Comparison of ENCODE assay signal across 7 cellular contexts in genomic region chr5:177300971-177301370, GRCh38. TPM values are rescaled to one million over a fixed set of nuclear protein-coding genes. Genes with fewer than 3 reads are reported as not detected.
DNase-seq lines count a peak whose midpoint lies in the region; ATAC-seq lines count a peak whose summit lies in the region.
"Had no signal": no experiment of that assay in that cellular context is flagged by ENCODE, and none has a peak within 500 bp of the region (broad histone marks: within the 10 kb centered on the region; RNA-seq: fewer than 3 reads in every experiment).

No MANE protein-coding gene starts in this region.

- H3K27me3 ChIP-seq in esophagus (ENCODE audit: control insufficient read depth in 1 of 2, insufficient read depth in 2 of 2, low read length in 2 of 2): no peaks in the 10 kb centered on the region
- no peaks in the 10 kb centered on the region for H3K27me3 ChIP-seq in thymus (ENCODE audit: control insufficient read depth, insufficient read depth)

- peaks cover 0 to 8% of the 10 kb centered on the region in 2 donors for H3K36me3 Mint-ChIP-seq in activated T-cell treated with anti-CD3 and anti-CD28 coated beads, Interleukin-2, amount 50 U/mL, for 72 hours (ENCODE audit: insufficient read depth in 2 of 2)

- no peaks in the 10 kb centered on the region for H3K27me3 Mint-ChIP-seq in activated T-cell treated with anti-CD3 and anti-CD28 coated beads, Interleukin-2, amount 50 U/mL, for 72 hours (ENCODE audit: low read depth)

- no peaks in the 10 kb centered on the region for H3K9me3 Mint-ChIP-seq in activated T-cell treated with anti-CD3 and anti-CD28 coated beads, Interleukin-2, amount 50 U/mL, for 72 hours

- H3K4me3 ChIP-seq in esophagus (ENCODE audit: low read depth in 1 of 2, low read length in 2 of 2): no peak overlapping the region
- no peak overlapping the region for H3K4me3 ChIP-seq in thymus (ENCODE audit: low read length)

- H3K9me3 ChIP-seq in esophagus (ENCODE audit: control insufficient read depth in 2 of 2, insufficient read depth in 1 of 2, low read depth in 1 of 2, low read length in 1 of 2): no peaks in the 10 kb centered on the region
- H3K9me3 ChIP-seq in thymus (ENCODE audit: control insufficient read depth): no peaks in the 10 kb centered on the region

- H3K4me1 Mint-ChIP-seq in activated T-cell treated with anti-CD3 and anti-CD28 coated beads, Interleukin-2, amount 50 U/mL, for 72 hours (ENCODE audit: low read depth): peaks cover 70% of the 10 kb centered on the region

- peak overlapping the region; percentile 54 to 76 for H3K4me3 Mint-ChIP-seq in activated T-cell treated with anti-CD3 and anti-CD28 coated beads, Interleukin-2, amount 50 U/mL, for 72 hours

- H3K4me1 ChIP-seq in esophagus (ENCODE audit: control insufficient read depth in 2 of 2, insufficient read depth in 2 of 2, low read length in 1 of 2): peaks cover 6 to 15% of the 10 kb centered on the region in 2 donors
- H3K4me1 ChIP-seq in thymus (ENCODE audit: control insufficient read depth, insufficient read depth, low read length): peaks cover 32% of the 10 kb centered on the region

- H3K27ac ChIP-seq in esophagus (ENCODE audit: low read depth in 2 of 2, low read length in 1 of 2): peak overlapping the region; percentile 88 to 99
- H3K27ac ChIP-seq in thymus (ENCODE audit: low read depth): peak overlapping the region; percentile 3

- DNase-seq in activated T-cell treated with anti-CD3 and anti-CD28 coated beads, Interleukin-2, amount 50 U/mL, for 72 hours: no peak
- DNase-seq in activated T-cell treated with anti-CD3 and anti-CD28 coated beads, Interleukin-2, amount 50 U/mL, for 48 hours: no peak
- DNase-seq in NK-92 treated with Interleukin-12 subunit alpha and Interleukin-12 subunit beta, amount 100 ng/mL, for 24 hours (lab: John Stamatoyannopoulos, UW): no peak
- DNase-seq in effector CD8-positive, alpha-beta T cell (lab: John Stamatoyannopoulos, UW): no peak
- DNase-seq: NCI-H82 had no signal

- no peak for ATAC-seq in activated T-cell treated with anti-CD3 and anti-CD28 coated beads, Interleukin-2, amount 50 U/mL, for 72 hours (replicated peaks in 1 of 2)

- WGBS in esophagus, 2 donors: 72 to 80% methylated on average over 2 of the region's 2 CpGs
- WGBS in thymus: 95% methylated on average over 2 of the region's 2 CpGs

- peak overlapping the region; percentile 91 for H3K27ac Mint-ChIP-seq in activated T-cell treated with anti-CD3 and anti-CD28 coated beads, Interleukin-2, amount 50 U/mL, for 72 hours

- H3K36me3 ChIP-seq in esophagus (ENCODE audit: control insufficient read depth in 2 of 2, insufficient read depth in 2 of 2, low read length in 1 of 2) (peaks cover 0 to 2% of the 10 kb centered on the region in 2 donors), thymus (ENCODE audit: control insufficient read depth, insufficient read depth) (peaks cover 15% of the 10 kb centered on the region)

RNA-seq across cellular contexts. Expression of gene RAB24, which starts 2.5 kb away (rescaled TPM):
- 10 to 100 TPM; 26.3 to 29.4 TPM for total RNA-seq in activated T-cell treated with anti-CD3 and anti-CD28 coated beads, Interleukin-2, amount 50 U/mL, for 72 hours
- polyA plus RNA-seq in esophagus (10 to 100 TPM; 60.0 to 80.2 TPM), thymus (82.8 TPM)

RNA-seq across cellular contexts. Expression of gene PRELID1, which starts 2.6 kb away (rescaled TPM):
- total RNA-seq in activated T-cell treated with anti-CD3 and anti-CD28 coated beads, Interleukin-2, amount 50 U/mL, for 72 hours: 100 to 1,000 TPM; 118 to 128 TPM
- polyA plus RNA-seq in esophagus (100 to 1,000 TPM; 120 to 135 TPM), thymus (79.1 TPM)

RNA-seq across cellular contexts. Expression of gene MXD3, which starts 10.7 kb away (rescaled TPM):
- 10 to 100 TPM; 44.2 to 61.1 TPM for total RNA-seq in activated T-cell treated with anti-CD3 and anti-CD28 coated beads, Interleukin-2, amount 50 U/mL, for 72 hours
- polyA plus RNA-seq in esophagus (10 to 100 TPM; 14.4 to 32.3 TPM), thymus (16.1 TPM)

RNA-seq across cellular contexts. Expression of gene LMAN2, which starts 50.5 kb away (rescaled TPM):
- total RNA-seq in activated T-cell treated with anti-CD3 and anti-CD28 coated beads, Interleukin-2, amount 50 U/mL, for 72 hours: 100 to 1,000 TPM; 115 to 124 TPM
- polyA plus RNA-seq in esophagus (100 to 1,000 TPM in 1 of 2 donors, 10 to 100 TPM in 1; 84.0 to 190 TPM), thymus (95.3 TPM)

RNA-seq across cellular contexts. Expression of gene RGS14, which starts 56.8 kb away (rescaled TPM):
- total RNA-seq in activated T-cell treated with anti-CD3 and anti-CD28 coated beads, Interleukin-2, amount 50 U/mL, for 72 hours: 10 to 100 TPM; 41.3 to 50.8 TPM
- 10 to 100 TPM; 49.7 to 74.5 TPM for polyA plus RNA-seq in esophagus
- polyA plus RNA-seq in thymus: 52.7 TPM
